In the genomic region with DNA sequence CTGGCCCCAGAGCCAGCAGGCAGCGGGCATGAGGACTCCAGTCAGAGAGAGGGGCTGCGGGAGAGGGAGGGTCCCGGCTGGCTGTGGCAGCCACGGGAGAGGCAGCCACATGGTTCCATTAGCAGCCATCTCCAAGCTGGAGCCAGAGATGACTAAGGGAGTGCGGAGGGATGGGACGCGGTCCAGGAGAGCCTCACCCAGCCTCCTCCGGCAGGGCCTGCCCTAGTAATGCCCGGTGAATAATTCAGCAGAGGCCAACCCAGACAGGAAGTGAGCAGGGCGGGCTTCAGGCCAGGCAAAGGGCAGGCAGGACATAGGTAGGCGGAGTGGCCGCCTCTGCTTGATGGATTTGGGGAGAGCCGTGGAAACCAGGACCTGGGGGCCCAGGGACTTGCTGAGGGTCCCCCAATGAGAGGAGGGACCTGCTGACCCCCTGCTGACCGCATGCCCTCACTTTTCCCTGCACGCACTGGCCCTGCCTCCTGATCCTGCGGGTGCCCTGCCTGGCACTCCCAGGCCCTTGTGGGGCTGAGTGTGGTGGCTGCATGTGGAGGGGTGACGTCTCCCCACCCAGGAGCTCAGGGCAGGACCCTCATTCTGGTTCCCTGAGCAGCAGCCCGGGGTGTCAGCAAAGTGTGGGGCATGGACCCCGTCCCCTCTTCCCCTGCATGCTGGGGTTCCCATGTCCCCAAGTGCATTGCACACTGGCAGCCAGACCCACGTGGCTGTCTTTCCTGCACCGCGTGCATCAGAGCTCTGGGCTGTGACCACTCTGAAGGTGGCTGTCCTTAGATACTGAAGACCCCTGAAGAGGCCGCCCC, we compare ENCODE assay signal across 13 cellular contexts. TPM values are rescaled to one million over a fixed set of nuclear protein-coding genes. Genes with fewer than 3 reads are reported as not detected.
DNase-seq lines count a peak whose midpoint lies in the region; ATAC-seq, FAIRE-seq and TF ChIP-seq lines count a peak whose summit lies in the region.
"Had no signal": no experiment of that assay in that cellular context is flagged by ENCODE, and none has a peak within 500 bp of the region (broad histone marks: within the 10 kb centered on the region; RNA-seq: fewer than 3 reads in every experiment).

No MANE protein-coding gene starts in this region.

- H3K79me2 ChIP-seq in HepG2 (ENCODE audit: insufficient read depth, low read length) (no peaks in the 10 kb centered on the region), mesendoderm (ENCODE audit: control insufficient read depth, insufficient read depth, low read length) (no peaks in the 10 kb centered on the region)

- no peak overlapping the region for H3K27ac Mint-ChIP-seq in Caco-2 (ENCODE audit: unreplicated experiment)
- no peak overlapping the region for H3K27ac Mint-ChIP-seq in T-helper 17 cell
- H3K27ac Mint-ChIP-seq: naive thymus-derived CD4-positive, alpha-beta T cell had no signal

- H4K5ac ChIP-seq in mesendoderm (ENCODE audit: low read length): no peak overlapping the region

- no peak for ATAC-seq in HepG2
- no peak for ATAC-seq in T-helper 17 cell
- ATAC-seq: naive thymus-derived CD4-positive, alpha-beta T cell had no signal

- no peaks in the 10 kb centered on the region for H3K9me3 Mint-ChIP-seq in Caco-2 (ENCODE audit: unreplicated experiment)

- H3K27me3 ChIP-seq in HepG2 (ENCODE audit: control insufficient read depth in 1 of 2, insufficient read depth in 2 of 2, low read length in 2 of 2): peaks cover 23 to 95% of the 10 kb centered on the region in 2 experiments
- H3K27me3 ChIP-seq in mesendoderm (ENCODE audit: insufficient read depth, low read length, poor library complexity): no peaks in the 10 kb centered on the region
- peaks cover 2% of the 10 kb centered on the region; the same call in 1 of the 2 replicates for H3K27me3 ChIP-seq in Caco-2 (replicated peaks; ENCODE audit: control insufficient read depth, insufficient read depth, low read length)

- no peak overlapping the region for H3K4me2 ChIP-seq in HepG2 (ENCODE audit: low read depth, low read length)
- no peak overlapping the region for H3K4me2 ChIP-seq in mesendoderm (ENCODE audit: low read length)
- H3K4me2 ChIP-seq: KMS-11 had no signal

- H3K27ac ChIP-seq in HepG2 (ENCODE audit: extremely low read length, insufficient read depth, low read length) (no peak overlapping the region), mesendoderm (ENCODE audit: low read depth, low read length) (no peak overlapping the region)
- H3K27ac ChIP-seq: KMS-11 had no signal

- no peak for TF ChIP-seq CTCF in HepG2 (CRISPR knock-in tag; IDR thresholded peaks at IDR 0.05)
- no peak for TF ChIP-seq CTCF in Caco-2 (IDR thresholded peaks at IDR 0.05; ENCODE audit: insufficient read depth in 1 of 2, low read depth in 1 of 2, low read length in 1 of 2, severe bottlenecking in 1 of 2, unreplicated experiment in 1 of 2)

- no peak overlapping the region for H2AFZ ChIP-seq in HepG2 (ENCODE audit: low read length)

- H3K18ac ChIP-seq in mesendoderm (ENCODE audit: low read length): no peak overlapping the region

- H3K4me3 Mint-ChIP-seq in Caco-2 (ENCODE audit: unreplicated experiment) (no peak overlapping the region), T-helper 17 cell (no peak overlapping the region)
- H3K4me3 Mint-ChIP-seq: naive thymus-derived CD4-positive, alpha-beta T cell had no signal

- no peak for FAIRE-seq in HepG2 (lab: Jason Lieb, UNC)

- H4K8ac ChIP-seq in mesendoderm (ENCODE audit: low read depth, low read length): no peak overlapping the region

- no peak overlapping the region for H2BK5ac ChIP-seq in mesendoderm (ENCODE audit: low read length)

- no peak overlapping the region for H3K4me3 ChIP-seq in HepG2 (replicated peaks in 1 of 3; ENCODE audit: insufficient read depth in 1 of 3, low read depth in 2 of 3, low read length in 3 of 3)
- H3K4me3 ChIP-seq in mesendoderm (ENCODE audit: low read length): no peak overlapping the region
- no peak overlapping the region for H3K4me3 ChIP-seq in Caco-2 (ENCODE audit: low read depth, low read length)

- H3K27me3 Mint-ChIP-seq in Caco-2 (ENCODE audit: insufficient read depth, unreplicated experiment): peaks cover 15% of the 10 kb centered on the region
- H3K27me3 Mint-ChIP-seq in T-helper 17 cell: peaks cover 56% of the 10 kb centered on the region

- no peak overlapping the region for H3K56ac ChIP-seq in mesendoderm (ENCODE audit: low read length)

- in situ Hi-C loops in HepG2 (cut with HindIII; ENCODE audit: extremely low pct_ligation_motif_present, low pct_unique_long_range_greater_than_20kb): no loop called here

- H2AK5ac ChIP-seq in mesendoderm (ENCODE audit: low read length): no peak overlapping the region

- H3K23ac ChIP-seq in mesendoderm (ENCODE audit: low read length): no peak overlapping the region

- intact Hi-C loops in HepG2 (cut with micrococcal nuclease; ENCODE audit: unreplicated experiment) (no loop called here), Caco-2 (cut with micrococcal nuclease; ENCODE audit: unreplicated experiment) (no loop called here), posterior vena cava (cut with DNase I) (no loop called here)

- WGBS in HepG2 (ENCODE audit: low lambda C conversion rate): 8% methylated on average over 11 of the region's 23 CpGs
- no CpG with 5 or more reads among the region's 23 CpGs for WGBS in mesendoderm (ENCODE audit: extremely low coverage, insufficient coverage, low lambda C conversion rate)

- H3K36me3 ChIP-seq in HepG2 (replicated peaks in 1 of 2; ENCODE audit: control insufficient read depth in 1 of 2, insufficient read depth in 2 of 2, low read length in 2 of 2) (no peaks in the 10 kb centered on the region), mesendoderm (ENCODE audit: control insufficient read depth, insufficient read depth, low read length) (no peaks in the 10 kb centered on the region), Caco-2 (ENCODE audit: control insufficient read depth, insufficient read depth, low read length) (no peaks in the 10 kb centered on the region)

- no peaks in the 10 kb centered on the region for H3K79me1 ChIP-seq in mesendoderm (ENCODE audit: low read length)

- BruUV-seq in HepG2 (replicated peaks; lab: Mats Ljungman, UMichigan) (no TSS peak), Caco-2 (replicated peaks; lab: Mats Ljungman, UMichigan) (no TSS peak)

- H4K20me1 ChIP-seq in HepG2 (ENCODE audit: insufficient read depth, low read length): peaks cover 4% of the 10 kb centered on the region; the same call in 1 of the 2 replicates

- TF ChIP-seq EP300 in HepG2 (IDR thresholded peaks at IDR 0.05; ENCODE audit: low read depth in 2 of 2, low read length in 2 of 2) (no peak), HepG2 (CRISPR knock-in tag; IDR thresholded peaks at IDR 0.05; ENCODE audit: borderline replicate concordance) (no peak)

- CTCF ChIA-PET in HepG2 (lab: Yijun Ruan, JAX; ENCODE audit: low intra/inter-chr PET ratio, low total read pairs) (no interaction called here), Caco-2 (lab: Charles Lee) (no interaction called here)

- DNase-seq in CD1c-positive myeloid dendritic cell (ENCODE audit: extremely low spot score): peak; percentile 47
- peak; percentile 49 for DNase-seq in LoVo (ENCODE audit: low spot score)
- DNase-seq in dedifferentiated amniotic fluid mesenchymal stem cell (ENCODE audit: extremely low spot score): peak; percentile 44
- DNase-seq in HepG2 (ENCODE audit: low spot score): no peak
- no peak for DNase-seq in mesendoderm
- no peak for DNase-seq in Caco-2
- DNase-seq in posterior vena cava (ENCODE audit: low spot score): no peak
- DNase-seq in T-helper 17 cell: no peak
- DNase-seq: glutamatergic neuron; naive thymus-derived CD4-positive, alpha-beta T cell; NCI-H345; stimulated activated CD4-positive, alpha-beta T cell treated with anti-CD3 and anti-CD28 coated beads, Interleukin-4, amount 100 ng/mL, for 1 hour had no signal

- no peak for TF ChIP-seq RAD21 in HepG2 (CRISPR knock-in tag; IDR thresholded peaks at IDR 0.05)

- H3K4me1 Mint-ChIP-seq in Caco-2 (ENCODE audit: low read depth, unreplicated experiment) (no peaks in the 10 kb centered on the region), T-helper 17 cell (peaks cover 4% of the 10 kb centered on the region)

- no peak for TF ChIP-seq POLR2A in HepG2 (IDR thresholded peaks at IDR 0.05; ENCODE audit: insufficient read depth in 1 of 2, low read depth in 2 of 2, low read length in 2 of 2)

- no peak overlapping the region for H3K9ac ChIP-seq in HepG2 (ENCODE audit: insufficient read depth, low read depth, low read length)
- no peak overlapping the region for H3K9ac ChIP-seq in mesendoderm (ENCODE audit: low read length)
- H3K9ac ChIP-seq: KMS-11 had no signal

- H3K4ac ChIP-seq in mesendoderm (ENCODE audit: low read depth, low read length): no peak overlapping the region

- H2BK15ac ChIP-seq in mesendoderm (replicated peaks; ENCODE audit: low read depth): no peak overlapping the region

- H3K36me3 Mint-ChIP-seq in Caco-2 (ENCODE audit: insufficient read depth, unreplicated experiment) (no peaks in the 10 kb centered on the region), T-helper 17 cell (ENCODE audit: low read depth) (peaks cover 7% of the 10 kb centered on the region)
- H3K36me3 Mint-ChIP-seq: naive thymus-derived CD4-positive, alpha-beta T cell had no signal

- H3K9me3 ChIP-seq in HepG2 (ENCODE audit: low read length) (no peaks in the 10 kb centered on the region), Caco-2 (no peaks in the 10 kb centered on the region; the same call in 1 of the 2 replicates), T-helper 17 cell (ENCODE audit: control insufficient read depth, low read length, poor library complexity, severe bottlenecking) (no peaks in the 10 kb centered on the region)

- H3K4me1 ChIP-seq in HepG2 (ENCODE audit: insufficient read depth, low read length) (no peaks in the 10 kb centered on the region), mesendoderm (ENCODE audit: control insufficient read depth, low read depth, low read length) (no peaks in the 10 kb centered on the region), Caco-2 (no peaks in the 10 kb centered on the region)

- POLR2A ChIA-PET in HepG2 (lab: Yijun Ruan, JAX) (no interaction called here), Caco-2 (lab: Charles Lee) (no interaction called here)

- no peak overlapping the region for H2BK120ac ChIP-seq in mesendoderm (ENCODE audit: low read depth, low read length)

RNA-seq across cellular contexts. Expression of a gene that starts 51.8 kb away (rescaled TPM):
- total RNA-seq in HepG2 (2016; rRNA removed; fragmentation: Illumina TruSeq; extraction: Trizol) (23.8 and 55.5 TPM in 2 replicates), Caco-2 (2022) (18.7 and 23.6 TPM in 2 replicates), posterior vena cava (10 to 100 TPM; 14.7 to 15.2 TPM), T-helper 17 cell (1 to 10 TPM; 1.9 TPM)
- 21.3 and 22.4 TPM in 2 replicates for total RNA-seq in HepG2 (2016; cell fraction: cytosol; rRNA removed; fragmentation: Illumina TruSeq; extraction: Trizol; ENCODE audit: low read depth)
- 20.7 and 58.6 TPM in 2 replicates for total RNA-seq in HepG2 (2016; cell fraction: insoluble cytoplasmic fraction; rRNA removed; fragmentation: Illumina TruSeq; extraction: Trizol)
- 31.3 and 32.0 TPM in 2 replicates for total RNA-seq in HepG2 (2016; cell fraction: membrane; rRNA removed; fragmentation: Illumina TruSeq; extraction: Trizol)
- total RNA-seq in HepG2 (2016; cell fraction: nucleus; rRNA removed; fragmentation: Illumina TruSeq; extraction: Trizol): 55.7 and 65.4 TPM in 2 replicates
- 91.3 and 112 TPM in 2 replicates for polyA plus RNA-seq in HepG2 (2011; rRNA removed)
- polyA plus RNA-seq in HepG2 (2011; cell fraction: cytosol; rRNA removed): 53.2 and 96.9 TPM in 2 replicates
- 133 and 239 TPM in 2 replicates for polyA plus RNA-seq in HepG2 (2011; cell fraction: nucleus; rRNA removed)
- 48.1 and 97.6 TPM in 2 replicates for polyA plus RNA-seq in HepG2 (2012)
- 14.3 and 17.6 TPM in 2 replicates for polyA plus RNA-seq in HepG2 (2016; cell fraction: cytosol; fragmentation: Illumina TruSeq; extraction: Trizol; ENCODE audit: low read depth)
- 25.9 and 26.2 TPM in 2 replicates for polyA plus RNA-seq in HepG2 (2016; cell fraction: insoluble cytoplasmic fraction; fragmentation: Illumina TruSeq; extraction: Trizol; ENCODE audit: low read depth)
- polyA plus RNA-seq in HepG2 (2016; cell fraction: membrane; fragmentation: Illumina TruSeq; extraction: Trizol; ENCODE audit: low read depth): 21.9 and 22.4 TPM in 2 replicates
- polyA plus RNA-seq in HepG2 (2016; cell fraction: nucleus; fragmentation: Illumina TruSeq; extraction: Trizol; ENCODE audit: insufficient read depth, low read depth): 114 and 125 TPM in 2 replicates
- 44.0 and 104 TPM in 2 replicates for polyA minus RNA-seq in HepG2 (2011; rRNA and poly(A)+ RNA removed; ENCODE audit: low replicate concordance)
- 27.7 and 39.2 TPM in 2 replicates for polyA minus RNA-seq in HepG2 (2011; cell fraction: cytosol; rRNA and poly(A)+ RNA removed)
- 31.2 and 42.4 TPM in 2 replicates for polyA minus RNA-seq in HepG2 (2011; cell fraction: nucleus; rRNA and poly(A)+ RNA removed)
- polyA plus RNA-seq in mesendoderm (2013, experiment 1 of 2): 1.6 TPM
- 1.8 TPM for polyA plus RNA-seq in mesendoderm (2013, experiment 2 of 2)

Comparison
In these comparisons a context has a peak if more than half of its experiments do, and no peak if none do; other contexts are left out.
1. DNase-seq: peak in CD1c-positive myeloid dendritic cell (single experiment), LoVo (single experiment) and dedifferentiated amniotic fluid mesenchymal stem cell (single experiment); none in HepG2 (single experiment), mesendoderm (single experiment), Caco-2 (0 of 2), posterior vena cava (single experiment) and T-helper 17 cell (0 of 3).